9 cellular contexts compared by ENCODE assay signal in the genomic region with DNA sequence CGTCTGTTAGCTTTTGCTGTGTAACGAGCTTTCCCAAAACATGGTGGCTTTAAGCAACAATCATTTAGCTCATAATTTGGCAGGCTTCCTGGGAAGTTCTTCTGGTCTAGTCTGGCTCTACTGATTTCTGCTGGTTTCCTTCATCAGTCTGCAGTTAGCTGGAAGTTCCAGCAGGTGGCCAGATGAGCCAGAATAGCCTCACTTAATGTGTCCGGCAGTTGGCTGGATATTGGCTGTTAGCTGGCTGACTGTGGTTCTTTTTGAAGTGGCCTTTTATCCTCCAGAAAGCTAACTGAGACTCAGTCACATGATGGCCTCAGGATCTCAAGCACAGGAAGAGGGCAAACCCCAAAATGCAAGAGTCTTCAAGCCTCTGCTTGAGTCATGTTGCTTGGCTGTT. TPM values are rescaled to one million over a fixed set of nuclear protein-coding genes. Genes with fewer than 3 reads are reported as not detected.
DNase-seq lines count a peak whose midpoint lies in the region; ATAC-seq and TF ChIP-seq lines count a peak whose summit lies in the region.
"Had no signal": no experiment of that assay in that cellular context is flagged by ENCODE, and none has a peak within 500 bp of the region (broad histone marks: within the 10 kb centered on the region; RNA-seq: fewer than 3 reads in every experiment).

No MANE protein-coding gene starts in this region.

- H3K4me2 ChIP-seq in DOHH2 (ENCODE audit: low read length) (no peak overlapping the region), OCI-LY1 (ENCODE audit: low read length) (no peak overlapping the region)

- H3K27ac ChIP-seq in DOHH2 (ENCODE audit: low read depth, low read length) (no peak overlapping the region), OCI-LY1 (ENCODE audit: low read depth, low read length, poor library complexity, severe bottlenecking) (no peak overlapping the region), dorsolateral prefrontal cortex (no peak overlapping the region)

- no peak overlapping the region for H3K9ac ChIP-seq in OCI-LY1 (ENCODE audit: low read length)

- no peaks in the 10 kb centered on the region for H3K9me3 Mint-ChIP-seq in activated T-helper 2 cell treated with anti-CD3 and anti-CD28 coated beads, Interferon-gamma antibody, Interleukin-2, Interleukin-4, amounts not matched to agents 10 μg/mL and 5 μg/mL and 100 μg/mL, durations not matched to agents 14 hours and 24 hours and 36 hours

- no peaks in the 10 kb centered on the region for H3K9me3 ChIP-seq in DOHH2 (ENCODE audit: control insufficient read depth, insufficient read depth, low read length)
- no peaks in the 10 kb centered on the region for H3K9me3 ChIP-seq in OCI-LY1 (ENCODE audit: low read length)
- no peaks in the 10 kb centered on the region for H3K9me3 ChIP-seq in mucosa of descending colon

- H3K4me1 Mint-ChIP-seq in activated T-helper 2 cell treated with anti-CD3 and anti-CD28 coated beads, Interferon-gamma antibody, Interleukin-2, Interleukin-4, amounts not matched to agents 10 μg/mL and 5 μg/mL and 100 μg/mL, durations not matched to agents 14 hours and 24 hours and 36 hours (ENCODE audit: low read depth): peaks cover 5% of the 10 kb centered on the region

- H3K27me3 Mint-ChIP-seq in activated T-helper 2 cell treated with anti-CD3 and anti-CD28 coated beads, Interferon-gamma antibody, Interleukin-2, Interleukin-4, amounts not matched to agents 10 μg/mL and 5 μg/mL and 100 μg/mL, durations not matched to agents 14 hours and 24 hours and 36 hours (ENCODE audit: low read depth): peaks cover 10% of the 10 kb centered on the region

- H3K36me3 ChIP-seq in DOHH2 (ENCODE audit: control insufficient read depth, low read length) (no peaks in the 10 kb centered on the region), OCI-LY1 (ENCODE audit: insufficient read depth, low read length) (no peaks in the 10 kb centered on the region), mucosa of descending colon (ENCODE audit: low read depth) (no peaks in the 10 kb centered on the region)

- H3F3A ChIP-seq in DOHH2 (ENCODE audit: control insufficient read depth, insufficient read depth) (no peaks in the 10 kb centered on the region), OCI-LY1 (ENCODE audit: insufficient read depth, low read length) (no peaks in the 10 kb centered on the region)

- no peaks in the 10 kb centered on the region for H3K9me2 ChIP-seq in DOHH2 (replicated peaks; ENCODE audit: control insufficient read depth, low read length)
- no peaks in the 10 kb centered on the region for H3K9me2 ChIP-seq in OCI-LY1 (ENCODE audit: low read depth, low read length)

- H3K27ac Mint-ChIP-seq in activated T-helper 2 cell treated with anti-CD3 and anti-CD28 coated beads, Interferon-gamma antibody, Interleukin-2, Interleukin-4, amounts not matched to agents 10 μg/mL and 5 μg/mL and 100 μg/mL, durations not matched to agents 14 hours and 24 hours and 36 hours: no peak overlapping the region
- H3K27ac Mint-ChIP-seq: activated T-cell treated with anti-CD3 and anti-CD28 coated beads, Interleukin-2, amount 50 U/mL, for 72 hours had no signal

- DNase-seq in dorsolateral prefrontal cortex: peak in 5 of 10 donors; percentile 8 to 43 (median 34)
- peak in 2 of 3 donors; percentile 29 to 40 for DNase-seq in mucosa of descending colon
- no peak for DNase-seq in activated CD8-positive, alpha-beta memory T cell treated with anti-CD3 and anti-CD28 coated beads, Interleukin-2, amount 50 U/mL, for 4 hours
- no peak for DNase-seq in activated T-helper 2 cell treated with anti-CD3 and anti-CD28 coated beads, Interferon-gamma antibody, Interleukin-2, Interleukin-4, amounts not matched to agents 10 μg/mL and 5 μg/mL and 100 μg/mL, durations not matched to agents 14 hours and 24 hours and 36 hours (ENCODE audit: low spot score)

- H3K4me3 Mint-ChIP-seq in activated T-helper 2 cell treated with anti-CD3 and anti-CD28 coated beads, Interferon-gamma antibody, Interleukin-2, Interleukin-4, amounts not matched to agents 10 μg/mL and 5 μg/mL and 100 μg/mL, durations not matched to agents 14 hours and 24 hours and 36 hours (ENCODE audit: low read depth): no peak overlapping the region
- H3K4me3 Mint-ChIP-seq: activated T-cell treated with anti-CD3 and anti-CD28 coated beads, Interleukin-2, amount 50 U/mL, for 72 hours had no signal

- H3K4me3 ChIP-seq in DOHH2 (ENCODE audit: low read length): no peak overlapping the region
- no peak overlapping the region for H3K4me3 ChIP-seq in OCI-LY1 (ENCODE audit: low read depth, low read length, poor library complexity, severe bottlenecking)
- no peak overlapping the region for H3K4me3 ChIP-seq in dorsolateral prefrontal cortex
- no peak overlapping the region for H3K4me3 ChIP-seq in mucosa of descending colon

- H3K79me2 ChIP-seq in DOHH2 (ENCODE audit: control insufficient read depth, low read length) (no peaks in the 10 kb centered on the region), OCI-LY1 (ENCODE audit: insufficient read depth, low read length) (no peaks in the 10 kb centered on the region)

- no peaks in the 10 kb centered on the region for H3K4me1 ChIP-seq in DOHH2 (ENCODE audit: control insufficient read depth, low read length)
- H3K4me1 ChIP-seq in OCI-LY1 (ENCODE audit: insufficient read depth, low read length, severe bottlenecking): no peaks in the 10 kb centered on the region
- no peaks in the 10 kb centered on the region for H3K4me1 ChIP-seq in mucosa of descending colon (ENCODE audit: low read depth)

- TF ChIP-seq CTCF in DOHH2 (IDR thresholded peaks at IDR 0.05; ENCODE audit: low read depth, low read length, poor library complexity, severe bottlenecking): peak; percentile 43
- peak; percentile 50; the same call in 1 of the 2 replicates for TF ChIP-seq CTCF in OCI-LY1 (IDR thresholded peaks at IDR 0.05; ENCODE audit: low read length)
- peak; percentile 12 to 67 (median 52) for TF ChIP-seq CTCF in dorsolateral prefrontal cortex (IDR thresholded peaks at IDR 0.05 in 54 of 56, conservative IDR thresholded peaks at IDR 0.05 in 2 of 56; ENCODE audit: low read depth in 1 of 56, partially characterized antibody in 56 of 56)
- no peak for TF ChIP-seq CTCF in mucosa of descending colon (IDR thresholded peaks at IDR 0.05)

- H3K36me3 Mint-ChIP-seq in activated T-helper 2 cell treated with anti-CD3 and anti-CD28 coated beads, Interferon-gamma antibody, Interleukin-2, Interleukin-4, amounts not matched to agents 10 μg/mL and 5 μg/mL and 100 μg/mL, durations not matched to agents 14 hours and 24 hours and 36 hours (ENCODE audit: low read depth): no peaks in the 10 kb centered on the region

- H3K27me3 ChIP-seq in DOHH2 (ENCODE audit: control insufficient read depth, low read length): no peaks in the 10 kb centered on the region
- no peaks in the 10 kb centered on the region for H3K27me3 ChIP-seq in OCI-LY1 (ENCODE audit: insufficient read depth, low read length)
- peaks cover 0 to 84% (median 40%) of the 10 kb centered on the region in 45 donors for H3K27me3 ChIP-seq in dorsolateral prefrontal cortex

- ATAC-seq in GM18909 (IDR thresholded peaks at IDR 0.05; ENCODE audit: poor library complexity, unreplicated experiment): peak; percentile 84
- peak; percentile 80 for ATAC-seq in HG03066 (IDR thresholded peaks at IDR 0.05; ENCODE audit: low read depth, unreplicated experiment)
- peak; percentile 81 for ATAC-seq in mucosa of descending colon

- H4K20me1 ChIP-seq in DOHH2 (ENCODE audit: control insufficient read depth, insufficient read depth, low read depth, low read length): no peaks in the 10 kb centered on the region
- H4K20me1 ChIP-seq in OCI-LY1 (ENCODE audit: insufficient read depth, low read length): no peaks in the 10 kb centered on the region

- H2AFZ ChIP-seq in OCI-LY1 (ENCODE audit: low read length): no peak overlapping the region

- intact Hi-C loops in dorsolateral prefrontal cortex (cut with DNase I): loop anchor here in 1 of 2 donors (5.0 kb wide), 1 partner anchor 620 kb away; no protein-coding TSS in a partner anchor
- intact Hi-C loops in mucosa of descending colon (cut with DNase I, micrococcal nuclease): loop anchor here in 1 of 2 donors (10.0 kb wide), 1 partner anchor 618 kb away; no protein-coding TSS in a partner anchor
- intact Hi-C loops in activated T-helper 2 cell treated with anti-CD3 and anti-CD28 coated beads, Interferon-gamma antibody, Interleukin-2, Interleukin-4, amounts not matched to agents 10 μg/mL and 5 μg/mL and 100 μg/mL, durations not matched to agents 14 hours and 24 hours and 36 hours (cut with micrococcal nuclease): loop anchor here (5.0 to 10.0 kb wide), 2 partner anchors 62 to 255 kb away; no protein-coding TSS in a partner anchor

RNA-seq across cellular contexts. Expression of gene FTHL17, which starts 34.9 kb away (rescaled TPM):
- total RNA-seq in dorsolateral prefrontal cortex (not detected), mucosa of descending colon (not detected)
- total RNA-seq in activated T-helper 2 cell treated with anti-CD3 and anti-CD28 coated beads, Interferon-gamma antibody, Interleukin-2, Interleukin-4, amounts not matched to agents 10 μg/mL and 5 μg/mL and 100 μg/mL, durations not matched to agents 14 hours and 24 hours and 36 hours: not detected in 2 replicates
- total RNA-seq: activated T-cell treated with anti-CD3 and anti-CD28 coated beads, Interleukin-2, amount 50 U/mL, for 72 hours had no signal

Comparison
In these comparisons a context has a peak if more than half of its experiments do, and no peak if none do; other contexts are left out.
1. DNase-seq: peak in mucosa of descending colon (2 of 3); none in activated CD8-positive, alpha-beta memory T cell treated with anti-CD3 and anti-CD28 coated beads, Interleukin-2, amount 50 U/mL, for 4 hours (single experiment) and activated T-helper 2 cell treated with anti-CD3 and anti-CD28 coated beads, Interferon-gamma antibody, Interleukin-2, Interleukin-4, amounts not matched to agents 10 μg/mL and 5 μg/mL and 100 μg/mL, durations not matched to agents 14 hours and 24 hours and 36 hours (single experiment).
2. Peak in every context shown above with its lines, with median percentiles within 50 percentile points of each other: ATAC-seq.